In genomic region chr2:10020001-10020400, GRCh38 we compare ENCODE assay signal across 18 cellular contexts.
"Had no signal": no experiment of that assay in that cellular context is flagged by ENCODE, and none has a peak within 500 bp of the region (broad histone marks: within the 10 kb centered on the region; RNA-seq: fewer than 3 reads in every experiment).

No MANE protein-coding gene starts in this region.

- H3K9me3 ChIP-seq: mucosa of descending colon, prostate gland, thoracic aorta had no signal

- FAIRE-seq: frontal cortex had no signal

- H3K4me3 Mint-ChIP-seq: activated CD4-positive, alpha-beta T cell treated with anti-CD3 and anti-CD28 coated beads, Interleukin-2, amount 10 ng/mL, durations not matched to agents 7 days and 5 days; activated naive CD8-positive, alpha-beta T cell treated with anti-CD3 and anti-CD28 coated beads, Interleukin-2, amount 50 U/mL, for 24 hours; memory B cell; naive thymus-derived CD8-positive, alpha-beta T cell had no signal

- H3K27ac Mint-ChIP-seq: activated CD4-positive, alpha-beta T cell treated with anti-CD3 and anti-CD28 coated beads, Interleukin-2, amount 10 ng/mL, durations not matched to agents 7 days and 5 days; activated naive CD8-positive, alpha-beta T cell treated with anti-CD3 and anti-CD28 coated beads, Interleukin-2, amount 50 U/mL, for 24 hours; memory B cell had no signal

- H3K36me3 ChIP-seq: ascending aorta, breast epithelium, prostate gland, thoracic aorta had no signal

- H3K27me3 ChIP-seq: ascending aorta, breast epithelium had no signal

- H3K4me1 Mint-ChIP-seq: activated CD4-positive, alpha-beta T cell treated with anti-CD3 and anti-CD28 coated beads, Interleukin-2, amount 10 ng/mL, durations not matched to agents 7 days and 5 days; activated naive CD8-positive, alpha-beta T cell treated with anti-CD3 and anti-CD28 coated beads, Interleukin-2, amount 50 U/mL, for 24 hours; memory B cell; naive thymus-derived CD8-positive, alpha-beta T cell had no signal

- ATAC-seq: activated naive CD8-positive, alpha-beta T cell treated with anti-CD3 and anti-CD28 coated beads, Interleukin-2, amount 50 U/mL, for 24 hours; left colon; mucosa of descending colon; naive thymus-derived CD8-positive, alpha-beta T cell had no signal

- H3K4me3 ChIP-seq: ascending aorta, breast epithelium, mucosa of descending colon, prostate gland, thoracic aorta had no signal

- H3K9me3 Mint-ChIP-seq: activated naive CD8-positive, alpha-beta T cell treated with anti-CD3 and anti-CD28 coated beads, Interleukin-2, amount 50 U/mL, for 24 hours; memory B cell had no signal

- H3K36me3 Mint-ChIP-seq: memory B cell had no signal

- H3K4me1 ChIP-seq: ascending aorta, breast epithelium, prostate gland had no signal

- H3K27ac ChIP-seq: ascending aorta, prostate gland, thoracic aorta had no signal

- H3K27me3 Mint-ChIP-seq: activated naive CD8-positive, alpha-beta T cell treated with anti-CD3 and anti-CD28 coated beads, Interleukin-2, amount 50 U/mL, for 24 hours had no signal

- DNase-seq: activated CD4-positive, alpha-beta T cell treated with anti-CD3 and anti-CD28 coated beads, Interleukin-2, amount 10 ng/mL, durations not matched to agents 7 days and 5 days; activated naive CD4-positive, alpha-beta T cell treated with Interleukin-2 at 50 U/mL for 16 hours; activated naive CD8-positive, alpha-beta T cell treated with anti-CD3 and anti-CD28 coated beads, Interleukin-2, amount 50 U/mL, for 24 hours; activated T-cell treated with anti-CD3 and anti-CD28 coated beads for 4 hours; cerebellar nuclear complex; head of caudate nucleus; left colon; naive thymus-derived CD8-positive, alpha-beta T cell; nucleus accumbens; stimulated activated CD4-positive, alpha-beta T cell treated with anti-CD3 and anti-CD28 coated beads, Interleukin-2, amount 100 ng/mL, for 24 hours; SW 1271 had no signal
